ENCODE assay signal across 1 cellular context in genomic region chr16:10514369-10515055, GRCh38.
TF ChIP-seq lines count a peak whose summit lies in the region.

No MANE protein-coding gene starts in this region.

TF ChIP-seq in HepG2, 621 proteins besides CTCF, POLR2A, EP300 and RAD21 (continued from another document and continues in another):
- no peak for TF ChIP-seq TRIM22 (IDR thresholded peaks at IDR 0.05)
- TF ChIP-seq SNAPC5 (CRISPR knock-in tag; IDR thresholded peaks at IDR 0.05; ENCODE audit: borderline replicate concordance), result no peak
- TF ChIP-seq ETV6 (CRISPR knock-in tag; conservative IDR thresholded peaks at IDR 0.05), result no peak
- TF ChIP-seq ZNF275 (CRISPR knock-in tag; IDR thresholded peaks at IDR 0.05; ENCODE audit: borderline replicate concordance), result no peak
- no peak for TF ChIP-seq DRAP1 (CRISPR knock-in tag; IDR thresholded peaks at IDR 0.05)
- TF ChIP-seq TMF1 (CRISPR knock-in tag; IDR thresholded peaks at IDR 0.05; ENCODE audit: low read depth), result no peak
- TF ChIP-seq ETV5 (CRISPR knock-in tag; IDR thresholded peaks at IDR 0.05; ENCODE audit: borderline replicate concordance), result no peak; the same call in 1 of the 2 replicates
- no peak for TF ChIP-seq E2F2 (CRISPR knock-in tag; IDR thresholded peaks at IDR 0.05; ENCODE audit: borderline replicate concordance)
- TF ChIP-seq USF2 (IDR thresholded peaks at IDR 0.05; ENCODE audit: low read depth, low read length), result no peak
- TF ChIP-seq USF2 (CRISPR knock-in tag; IDR thresholded peaks at IDR 0.05; ENCODE audit: borderline replicate concordance), result no peak
- TF ChIP-seq MTF2 (CRISPR knock-in tag; IDR thresholded peaks at IDR 0.05; ENCODE audit: borderline replicate concordance), result no peak
- peak; percentile 34; the same call in 1 of the 2 replicates for TF ChIP-seq SATB2 (CRISPR knock-in tag; IDR thresholded peaks at IDR 0.05)
- TF ChIP-seq RFX3 (CRISPR knock-in tag; IDR thresholded peaks at IDR 0.05), result no peak
- no peak for TF ChIP-seq ZNF124 (CRISPR knock-in tag; IDR thresholded peaks at IDR 0.05)
- no peak for TF ChIP-seq ZSCAN20 (CRISPR knock-in tag; IDR thresholded peaks at IDR 0.05; ENCODE audit: borderline replicate concordance)
- TF ChIP-seq ZNF543 (CRISPR knock-in tag; IDR thresholded peaks at IDR 0.05), result no peak
- TF ChIP-seq ZNF780A (CRISPR knock-in tag; IDR thresholded peaks at IDR 0.05), result no peak
- peak; percentile 27; the same call in 1 of the 2 replicates for TF ChIP-seq ZNF232 (CRISPR knock-in tag; IDR thresholded peaks at IDR 0.05; ENCODE audit: borderline replicate concordance)
- peak; percentile 22; the same call in 1 of the 2 replicates for TF ChIP-seq FOSL2 (CRISPR knock-in tag; IDR thresholded peaks at IDR 0.05)
- TF ChIP-seq HOXA7 (CRISPR knock-in tag; IDR thresholded peaks at IDR 0.05), result no peak
- TF ChIP-seq NKX3-1 (CRISPR knock-in tag; IDR thresholded peaks at IDR 0.05), result 0 out of 2 replicates have a peak, but pooled peaks have one; percentile 37
- TF ChIP-seq ZNF101 (CRISPR knock-in tag; IDR thresholded peaks at IDR 0.05; ENCODE audit: borderline replicate concordance, low read depth), result no peak
- TF ChIP-seq AKNA (CRISPR knock-in tag; IDR thresholded peaks at IDR 0.05; ENCODE audit: borderline replicate concordance), result no peak
- TF ChIP-seq GPN1 (CRISPR knock-in tag; IDR thresholded peaks at IDR 0.05; ENCODE audit: borderline replicate concordance), result no peak
- TF ChIP-seq CBX2 (IDR thresholded peaks at IDR 0.05; ENCODE audit: low read depth, low read length), result no peak
- TF ChIP-seq CBX2 (CRISPR knock-in tag; IDR thresholded peaks at IDR 0.05; ENCODE audit: low read depth), result no peak
- no peak for TF ChIP-seq TARDBP (CRISPR knock-in tag; IDR thresholded peaks at IDR 0.05)
- TF ChIP-seq ZNF326 (CRISPR knock-in tag; IDR thresholded peaks at IDR 0.05; ENCODE audit: borderline replicate concordance), result no peak
- TF ChIP-seq THRA (CRISPR knock-in tag; IDR thresholded peaks at IDR 0.05; ENCODE audit: borderline replicate concordance), result no peak
- no peak for TF ChIP-seq MYNN (CRISPR knock-in tag; IDR thresholded peaks at IDR 0.05; ENCODE audit: low read depth)
- no peak for TF ChIP-seq ZNF672 (CRISPR knock-in tag; IDR thresholded peaks at IDR 0.05)
- TF ChIP-seq TCF12 (IDR thresholded peaks at IDR 0.05), result no peak
- no peak for TF ChIP-seq TCF12 (CRISPR knock-in tag; IDR thresholded peaks at IDR 0.05)
- no peak for TF ChIP-seq CREB1 (IDR thresholded peaks at IDR 0.05)
- no peak; the same call in 1 of the 2 replicates for TF ChIP-seq CREB1 (CRISPR knock-in tag; IDR thresholded peaks at IDR 0.05)
- TF ChIP-seq NFAT5 (CRISPR knock-in tag; IDR thresholded peaks at IDR 0.05), result no peak
- TF ChIP-seq BRD4 (CRISPR knock-in tag; IDR thresholded peaks at IDR 0.05), result no peak
- no peak for TF ChIP-seq SUZ12 (IDR thresholded peaks at IDR 0.05; ENCODE audit: low read depth, low read length)
